Comparison of ENCODE assay signal across 3 cellular contexts in genomic region chr11:64249563-64250405, GRCh38.
TF ChIP-seq lines count a peak whose summit lies in the region.

No MANE protein-coding gene starts in this region.

TF ChIP-seq in HEK293, 187 proteins besides CTCF, POLR2A, EP300 and RAD21 (continued from another document):
- TF ChIP-seq ZNF610 (tag by site-specific recombination; IDR thresholded peaks at IDR 0.05; ENCODE audit: borderline replicate concordance) (no peak), ZNF768 (tag by site-specific recombination; IDR thresholded peaks at IDR 0.05) (peak; percentile 97), KLF16 (tag by site-specific recombination; IDR thresholded peaks at IDR 0.05) (no peak), YY1 (tag by site-specific recombination; IDR thresholded peaks at IDR 0.05) (no peak), KLF9 (tag by site-specific recombination; IDR thresholded peaks at IDR 0.05; ENCODE audit: low read depth) (no peak)

TF ChIP-seq in WTC11, 78 proteins besides CTCF, POLR2A, EP300 and RAD21 (continued from another document):
- TF ChIP-seq E2F1 (CRISPR knock-in tag; IDR thresholded peaks at IDR 0.05) (no peak), ATF1 (CRISPR knock-in tag; IDR thresholded peaks at IDR 0.05) (no peak), SMAD3 (CRISPR knock-in tag; IDR thresholded peaks at IDR 0.05; ENCODE audit: borderline replicate concordance) (no peak), CREM (CRISPR knock-in tag; IDR thresholded peaks at IDR 0.05) (no peak), RORB (CRISPR knock-in tag; IDR thresholded peaks at IDR 0.05) (no peak), GTF2I (CRISPR knock-in tag; conservative IDR thresholded peaks at IDR 0.05) (0 out of 2 replicates have a peak, but pooled peaks have one; percentile 20), E2F4 (CRISPR knock-in tag; IDR thresholded peaks at IDR 0.05; ENCODE audit: borderline replicate concordance, low read depth) (no peak)
TF ChIP-seq in WTC11: peak in this region for 2.

TF ChIP-seq in liver, 16 proteins besides CTCF, POLR2A, EP300 and RAD21 (continued from another document):
- TF ChIP-seq REST (IDR thresholded peaks at IDR 0.05) (no peak), ATF3 (IDR thresholded peaks at IDR 0.05) (no peak), ZBTB33 (IDR thresholded peaks at IDR 0.05) (no peak), MAX (IDR thresholded peaks at IDR 0.05) (no peak), SP1 (IDR thresholded peaks at IDR 0.05) (peak; percentile 41), FOXA2 (IDR thresholded peaks at IDR 0.05) (no peak), HNF4G (IDR thresholded peaks at IDR 0.05) (no peak), YY1 (IDR thresholded peaks at IDR 0.05) (no peak), TAF1 (conservative IDR thresholded peaks at IDR 0.05) (no peak), HNF4A (conservative IDR thresholded peaks at IDR 0.05) (peak; percentile 38 to 54), JUND (IDR thresholded peaks at IDR 0.05) (no peak), RXRA (IDR thresholded peaks at IDR 0.05) (peak; percentile 50 to 53), EGR1 (IDR thresholded peaks at IDR 0.05; ENCODE audit: low read depth in 2 of 2) (no peak)
